ENCODE assay signal across 19 cellular contexts in genomic region chr1:113396102-113396501, GRCh38. TPM values are rescaled to one million over a fixed set of nuclear protein-coding genes. Genes with fewer than 3 reads are reported as not detected.
DNase-seq lines count a peak whose midpoint lies in the region; ATAC-seq, FAIRE-seq and TF ChIP-seq lines count a peak whose summit lies in the region.
"Had no signal": no experiment of that assay in that cellular context is flagged by ENCODE, and none has a peak within 500 bp of the region (broad histone marks: within the 10 kb centered on the region; RNA-seq: fewer than 3 reads in every experiment).

No MANE protein-coding gene starts in this region.

- H3K4me2 ChIP-seq in HepG2 (ENCODE audit: low read depth, low read length) (no peak overlapping the region), PC-3 (ENCODE audit: low read length) (peak overlapping the region; percentile 77), mammary epithelial cell (ENCODE audit: insufficient read depth, low read depth, low read length) (peak overlapping the region; percentile 57)
- H3K4me2 ChIP-seq: BLaER1 had no signal

- no peak for TF ChIP-seq RAD21 in liver (IDR thresholded peaks at IDR 0.05)
- TF ChIP-seq RAD21 in HepG2 (CRISPR knock-in tag; IDR thresholded peaks at IDR 0.05) = no peak

- H3K4me3 ChIP-seq in liver (ENCODE audit: low read depth in 1 of 3, low read length in 3 of 3) (no peak overlapping the region), HepG2 (replicated peaks in 1 of 3; ENCODE audit: insufficient read depth in 1 of 3, low read depth in 2 of 3, low read length in 3 of 3) (no peak overlapping the region), PC-3 (ENCODE audit: low read length) (peak overlapping the region; percentile 2; the same call in 1 of the 2 replicates), mammary epithelial cell (replicated peaks in 1 of 3; ENCODE audit: insufficient read depth in 1 of 3, low read depth in 2 of 3, low read length in 3 of 3) (no peak overlapping the region)
- H3K4me3 ChIP-seq: BLaER1 had no signal

- in situ Hi-C loops in HepG2 (cut with HindIII; ENCODE audit: extremely low pct_ligation_motif_present, low pct_unique_long_range_greater_than_20kb) = loop anchor here (10.0 kb wide), 1 partner anchor 251 kb away; no protein-coding TSS in a partner anchor
- in situ Hi-C loops in mammary epithelial cell (cut with MboI; ENCODE audit: low sequenced_read_pairs in 2 of 2) = no loop called here

- H3K4me1 ChIP-seq in liver (ENCODE audit: control insufficient read depth in 4 of 4, insufficient read depth in 4 of 4, low read length in 3 of 4) = peaks cover 1 to 36% (median 21%) of the 10 kb centered on the region in 4 donors
- peaks cover 48% of the 10 kb centered on the region for H3K4me1 ChIP-seq in HepG2 (ENCODE audit: insufficient read depth, low read length)
- peaks cover 52% of the 10 kb centered on the region for H3K4me1 ChIP-seq in PC-3 (ENCODE audit: insufficient read depth, low read length)
- H3K4me1 ChIP-seq in mammary epithelial cell (ENCODE audit: insufficient read depth, low read length) = peaks cover 13% of the 10 kb centered on the region

- intact Hi-C loops in HepG2 (cut with micrococcal nuclease; ENCODE audit: unreplicated experiment) = loop anchor here (5.0 kb wide), 1 partner anchor 36 kb away; no protein-coding TSS in a partner anchor
- intact Hi-C loops in PC-3 (cut with micrococcal nuclease) = loop anchor here (10.0 kb wide), 1 partner anchor 219 kb away; no protein-coding TSS in a partner anchor
- intact Hi-C loops in mammary epithelial cell (cut with micrococcal nuclease) = no loop called here

- H4K20me1 ChIP-seq in HepG2 (ENCODE audit: insufficient read depth, low read length) (peaks cover 5% of the 10 kb centered on the region; the same call in 1 of the 2 replicates), PC-3 (ENCODE audit: low read length) (0 out of 2 replicates have a peak, but pooled peaks cover 6% of the 10 kb centered on the region), mammary epithelial cell (ENCODE audit: insufficient read depth, low read length) (no peaks in the 10 kb centered on the region)

- WGBS in liver = 36% methylated on average over 2 of the region's 2 CpGs
- 76% methylated on average over 2 of the region's 2 CpGs for WGBS in HepG2 (ENCODE audit: low lambda C conversion rate)
- WGBS in mammary epithelial cell (ENCODE audit: low coverage, missing lambda C conversion rate) = 100% methylated on average over 2 of the region's 2 CpGs

- dilution Hi-C loops in mammary epithelial cell (cut with HindIII; ENCODE audit: low sequenced_read_pairs) = no loop called here

- no peak for ATAC-seq in HepG2
- no peak for ATAC-seq in PC-3
- ATAC-seq in GM21529 (IDR thresholded peaks at IDR 0.05; ENCODE audit: unreplicated experiment) = no peak
- ATAC-seq: T-cell had no signal

- no peak overlapping the region for H2AFZ ChIP-seq in HepG2 (ENCODE audit: low read length)
- no peak overlapping the region for H2AFZ ChIP-seq in PC-3 (ENCODE audit: low read length)
- H2AFZ ChIP-seq in mammary epithelial cell (ENCODE audit: low read depth, low read length) = no peak overlapping the region

- TF ChIP-seq CTCF in liver (IDR thresholded peaks at IDR 0.05; ENCODE audit: low read depth, low read length, missing input control) (no peak), HepG2 (CRISPR knock-in tag; IDR thresholded peaks at IDR 0.05) (no peak), PC-3 (conservative IDR thresholded peaks at IDR 0.05; ENCODE audit: low read depth, low read length) (no peak), mammary epithelial cell (conservative IDR thresholded peaks at IDR 0.05 in 1 of 2, IDR thresholded peaks at IDR 0.05 in 1 of 2; ENCODE audit: extremely low read depth in 1 of 2, insufficient read depth in 1 of 2, low read depth in 1 of 2, low read length in 2 of 2) (no peak)

- TF ChIP-seq EP300 in HepG2 (IDR thresholded peaks at IDR 0.05; ENCODE audit: low read depth in 2 of 2, low read length in 2 of 2) = no peak
- no peak for TF ChIP-seq EP300 in HepG2 (CRISPR knock-in tag; IDR thresholded peaks at IDR 0.05; ENCODE audit: borderline replicate concordance)

- no TSS peak for BruUV-seq in HepG2 (replicated peaks; lab: Mats Ljungman, UMichigan)
- BruUV-seq in PC-3 (replicated peaks; lab: Mats Ljungman, UMichigan) = no TSS peak
- BruUV-seq in mammary epithelial cell (replicated peaks; lab: Mats Ljungman, UMichigan) = no TSS peak

- H3K9me3 ChIP-seq in liver (ENCODE audit: control insufficient read depth in 4 of 4, low read length in 3 of 4) (no peaks in the 10 kb centered on the region), HepG2 (ENCODE audit: low read length) (no peaks in the 10 kb centered on the region), PC-3 (ENCODE audit: low read length) (no peaks in the 10 kb centered on the region), mammary epithelial cell (replicated peaks; ENCODE audit: insufficient read depth, low read length) (no peaks in the 10 kb centered on the region)
- H3K9me3 ChIP-seq: BLaER1 had no signal

- H3K27me3 ChIP-seq in liver (ENCODE audit: control insufficient read depth in 4 of 4, insufficient read depth in 4 of 4, low read length in 3 of 4) (no peaks in the 10 kb centered on the region), HepG2 (ENCODE audit: control insufficient read depth in 1 of 2, insufficient read depth in 2 of 2, low read length in 2 of 2) (no peaks in the 10 kb centered on the region; a peak in 1 of 5 replicates), PC-3 (ENCODE audit: low read length) (no peaks in the 10 kb centered on the region), mammary epithelial cell (ENCODE audit: insufficient read depth, low read length) (no peaks in the 10 kb centered on the region)
- H3K27me3 ChIP-seq: BLaER1 had no signal

- POLR2A ChIA-PET in HepG2 (lab: Yijun Ruan, JAX) (no interaction called here), PC-3 (lab: Charles Lee; ENCODE audit: unreplicated experiment) (interaction anchor here (0.6 kb wide), 1 partner anchor 65 kb away, joined by 5 read pairs; no protein-coding TSS in a partner anchor)

- H3K79me2 ChIP-seq in HepG2 (ENCODE audit: insufficient read depth, low read length) = peaks cover 97% of the 10 kb centered on the region
- peaks cover 91% of the 10 kb centered on the region for H3K79me2 ChIP-seq in PC-3 (ENCODE audit: low read length)
- H3K79me2 ChIP-seq in mammary epithelial cell (ENCODE audit: insufficient read depth, low read length) = peaks cover 81% of the 10 kb centered on the region

- no peaks in the 10 kb centered on the region for H3F3A ChIP-seq in PC-3 (ENCODE audit: low read length, unreplicated experiment)

- DNase-seq in HepG2 (ENCODE audit: low spot score) (no peak), PC-3 (no peak), mammary epithelial cell (no peak), UCSD-AML1 (lab: John Stamatoyannopoulos, UW; ENCODE audit: unreplicated experiment) (no peak), NCI-H146 (lab: John Stamatoyannopoulos, UW) (no peak)
- DNase-seq in activated CD4-positive, alpha-beta T cell treated with anti-CD3 and anti-CD28 coated beads, Interleukin-2, amount 50 U/mL, for 4 hours = no peak
- DNase-seq: CD4-positive, CD25-positive, alpha-beta regulatory T cell; Karpas-422; NCI-H1105 treated with DMSO at 0.1 percent for 48 hours; NCI-H1694; NCI-H2029 treated with DMSO at 0.1 percent for 48 hours; NCI-H2227 treated with DMSO at 0.1 percent for 48 hours; T-cell had no signal

- H3K9me2 ChIP-seq in PC-3 (replicated peaks; ENCODE audit: low read length) = no peaks in the 10 kb centered on the region

- H3K9ac ChIP-seq in liver (ENCODE audit: low read depth in 1 of 2, low read length in 2 of 2) (no peak overlapping the region), HepG2 (ENCODE audit: insufficient read depth, low read depth, low read length) (no peak overlapping the region), PC-3 (ENCODE audit: low read length) (no peak overlapping the region), mammary epithelial cell (ENCODE audit: insufficient read depth, low read length) (no peak overlapping the region)
- H3K9ac ChIP-seq: BLaER1 had no signal

- CTCF ChIA-PET in HepG2 (lab: Yijun Ruan, JAX; ENCODE audit: low intra/inter-chr PET ratio, low total read pairs) (no interaction called here), PC-3 (lab: Charles Lee) (interaction anchor here (0.5 to 0.9 kb wide), 2 partner anchors 57 to 354 kb away, joined by 3 to 4 read pairs; no protein-coding TSS in a partner anchor), mammary epithelial cell (lab: Charles Lee; ENCODE audit: low non-redundant PET) (interaction anchor here (0.7 kb wide), 1 partner anchor 254 kb away, joined by 4 read pairs; no protein-coding TSS in a partner anchor)

- H3K27ac ChIP-seq in liver (ENCODE audit: low read depth in 1 of 2, low read length in 2 of 2) (no peak overlapping the region), HepG2 (ENCODE audit: extremely low read length, insufficient read depth, low read length) (no peak overlapping the region), PC-3 (ENCODE audit: low read length) (peak overlapping the region; percentile 9), mammary epithelial cell (ENCODE audit: insufficient read depth, low read depth, low read length) (no peak overlapping the region)
- H3K27ac ChIP-seq: BLaER1, HL-60 had no signal

- H3K36me3 ChIP-seq in liver (ENCODE audit: control insufficient read depth in 4 of 4, insufficient read depth in 3 of 4, low read depth in 1 of 4, low read length in 3 of 4) (no peaks in the 10 kb centered on the region), HepG2 (replicated peaks in 1 of 2; ENCODE audit: control insufficient read depth in 1 of 2, insufficient read depth in 2 of 2, low read length in 2 of 2) (no peaks in the 10 kb centered on the region), PC-3 (ENCODE audit: low read depth, low read length) (no peaks in the 10 kb centered on the region), mammary epithelial cell (ENCODE audit: insufficient read depth, low read length) (no peaks in the 10 kb centered on the region)
- H3K36me3 ChIP-seq: BLaER1 had no signal

- no peak for FAIRE-seq in HepG2 (lab: Jason Lieb, UNC)
- FAIRE-seq: D721Med, H1 had no signal

- no peak for TF ChIP-seq POLR2A in HepG2 (IDR thresholded peaks at IDR 0.05; ENCODE audit: insufficient read depth in 1 of 2, low read depth in 2 of 2, low read length in 2 of 2)

RNA-seq across cellular contexts. Expression of gene MAGI3, which starts 5.8 kb away (rescaled TPM):
- total RNA-seq in liver = 10 to 100 TPM; 10.0 to 28.8 TPM
- 1 to 10 TPM; 3.0 to 4.9 TPM for polyA plus RNA-seq in liver
- 11.3 and 11.8 TPM in 2 replicates for total RNA-seq in HepG2 (2016; rRNA removed; fragmentation: Illumina TruSeq; extraction: Trizol)
- 2.4 and 2.5 TPM in 2 replicates for total RNA-seq in HepG2 (2016; cell fraction: cytosol; rRNA removed; fragmentation: Illumina TruSeq; extraction: Trizol; ENCODE audit: low read depth)
- total RNA-seq in HepG2 (2016; cell fraction: insoluble cytoplasmic fraction; rRNA removed; fragmentation: Illumina TruSeq; extraction: Trizol) = 10.8 and 10.9 TPM in 2 replicates
- total RNA-seq in HepG2 (2016; cell fraction: membrane; rRNA removed; fragmentation: Illumina TruSeq; extraction: Trizol) = 5.3 and 5.6 TPM in 2 replicates
- 18.0 and 21.7 TPM in 2 replicates for total RNA-seq in HepG2 (2016; cell fraction: nucleus; rRNA removed; fragmentation: Illumina TruSeq; extraction: Trizol)
- polyA plus RNA-seq in HepG2 (2011; rRNA removed) = 3.8 and 4.0 TPM in 2 replicates
- polyA plus RNA-seq in HepG2 (2011; cell fraction: cytosol; rRNA removed) = 1.9 and 3.0 TPM in 2 replicates
- 4.6 and 4.7 TPM in 2 replicates for polyA plus RNA-seq in HepG2 (2011; cell fraction: nucleus; rRNA removed)
- 6.0 and 6.8 TPM in 2 replicates for polyA plus RNA-seq in HepG2 (2012)
- 0.72 and 1.0 TPM in 2 replicates for polyA plus RNA-seq in HepG2 (2016; cell fraction: cytosol; fragmentation: Illumina TruSeq; extraction: Trizol; ENCODE audit: low read depth)
- 8.4 TPM in 2 replicates for polyA plus RNA-seq in HepG2 (2016; cell fraction: insoluble cytoplasmic fraction; fragmentation: Illumina TruSeq; extraction: Trizol; ENCODE audit: low read depth)
- 1.9 and 2.3 TPM in 2 replicates for polyA plus RNA-seq in HepG2 (2016; cell fraction: membrane; fragmentation: Illumina TruSeq; extraction: Trizol; ENCODE audit: low read depth)
- 6.9 and 7.8 TPM in 2 replicates for polyA plus RNA-seq in HepG2 (2016; cell fraction: nucleus; fragmentation: Illumina TruSeq; extraction: Trizol; ENCODE audit: insufficient read depth, low read depth)
- polyA minus RNA-seq in HepG2 (2011; rRNA and poly(A)+ RNA removed; ENCODE audit: low replicate concordance) = 10.8 and 19.5 TPM in 2 replicates
- 6.1 and 7.5 TPM in 2 replicates for polyA minus RNA-seq in HepG2 (2011; cell fraction: cytosol; rRNA and poly(A)+ RNA removed)
- polyA minus RNA-seq in HepG2 (2011; cell fraction: nucleus; rRNA and poly(A)+ RNA removed) = 57.9 and 58.3 TPM in 2 replicates
- 7.2 and 10.7 TPM in 2 replicates for total RNA-seq in PC-3 (2014; rRNA removed)
- 10 to 100 TPM in 1 of 2 donors, 1 to 10 TPM in 1; 8.5 to 10.3 TPM for total RNA-seq in mammary epithelial cell
- 3.8 TPM for polyA plus RNA-seq in mammary epithelial cell
- 11.4 TPM for polyA minus RNA-seq in mammary epithelial cell
